9 cellular contexts compared by ENCODE assay signal in genomic region chr10:101355307-101355706, GRCh38. TPM values are rescaled to one million over a fixed set of nuclear protein-coding genes. Genes with fewer than 3 reads are reported as not detected.
DNase-seq lines count a peak whose midpoint lies in the region; ATAC-seq, FAIRE-seq and TF ChIP-seq lines count a peak whose summit lies in the region.
"Had no signal": no experiment of that assay in that cellular context is flagged by ENCODE, and none has a peak within 500 bp of the region (broad histone marks: within the 10 kb centered on the region; RNA-seq: fewer than 3 reads in every experiment).

No MANE protein-coding gene starts in this region.

- H3K79me2 ChIP-seq in GM12878 (ENCODE audit: control insufficient read depth, insufficient read depth, low read length) (peaks cover 10% of the 10 kb centered on the region), mesendoderm (ENCODE audit: control insufficient read depth, insufficient read depth, low read length) (no peaks in the 10 kb centered on the region)

- SMC1A ChIA-PET in GM12878 (lab: Charles Lee; ENCODE audit: uncharacterized antibody, unreplicated experiment): interaction anchor here (1.0 to 1.4 kb wide), 2 partner anchors 18 to 42 kb away, joined by 3 to 5 read pairs; no protein-coding TSS in a partner anchor

- CTCF ChIA-PET in AG04449 (lab: Yijun Ruan, JAX): interaction anchor here (0.7 to 1.5 kb wide), 2 partner anchors 111 to 305 kb away, joined by 4 to 6 read pairs; no protein-coding TSS in a partner anchor
- CTCF ChIA-PET in GM12878 (lab: Yijun Ruan, JAX): interaction anchor here (0.6 to 1.5 kb wide), 3 partner anchors 88 to 865 kb away, joined by 3 to 4 read pairs (median 4); no protein-coding TSS in a partner anchor

- TF ChIP-seq POLR2A in GM12878 (IDR thresholded peaks at IDR 0.05; ENCODE audit: low read depth, low read length): no peak

- H2AFZ ChIP-seq in GM12878 (ENCODE audit: control insufficient read depth, low read depth, low read length): no peak overlapping the region

- RAD21 ChIA-PET in GM12878 (lab: Charles Lee; ENCODE audit: unreplicated experiment): interaction anchor here (1.3 kb wide), 1 partner anchor 41 kb away, joined by 4 read pairs; no protein-coding TSS in a partner anchor

- ATAC-seq in GM12878 (no peak), HG03135 (IDR thresholded peaks at IDR 0.05; ENCODE audit: unreplicated experiment) (no peak), GM21526 (IDR thresholded peaks at IDR 0.05; ENCODE audit: low FRiP score, unreplicated experiment) (no peak)

- H2BK5ac ChIP-seq in mesendoderm (ENCODE audit: low read length): no peak overlapping the region

- H3K9ac ChIP-seq in GM12878 (ENCODE audit: control insufficient read depth, insufficient read depth, low read length): peak overlapping the region; percentile 7; the same call in 1 of the 2 replicates
- H3K9ac ChIP-seq in mesendoderm (ENCODE audit: low read length): peak overlapping the region; percentile 71

- no peaks in the 10 kb centered on the region for H3K79me1 ChIP-seq in mesendoderm (ENCODE audit: low read length)

- POLR2A ChIA-PET in AG04449 (lab: Yijun Ruan, JAX) (no interaction called here), GM12878 (lab: Charles Lee) (interaction anchor here (1.2 kb wide), 1 partner anchor 11 kb away, joined by 4 read pairs; no protein-coding TSS in a partner anchor)

- no peak overlapping the region for H2BK15ac ChIP-seq in mesendoderm (replicated peaks; ENCODE audit: low read depth)

- no peak overlapping the region for H4K5ac ChIP-seq in mesendoderm (ENCODE audit: low read length)

- H3K4me2 ChIP-seq in GM12878 (ENCODE audit: control insufficient read depth, insufficient read depth) (peak overlapping the region; percentile 53), mesendoderm (ENCODE audit: low read length) (no peak overlapping the region)

- no peak overlapping the region for H2BK120ac ChIP-seq in mesendoderm (ENCODE audit: low read depth, low read length)

- DNase-seq in AG04449 (ENCODE audit: low read depth, low spot score) (no peak), HFF-Myc (ENCODE audit: extremely low read depth, low read depth) (no peak), GM12878 (ENCODE audit: low read depth, low spot score) (no peak), mesendoderm (no peak), dermis blood vessel endothelial cell (no peak)
- DNase-seq in effector CD8-positive, alpha-beta T cell (lab: John Stamatoyannopoulos, UW): no peak
- DNase-seq: colonic mucosa had no signal

- no peaks in the 10 kb centered on the region for H3K9me3 ChIP-seq in GM12878 (replicated peaks; ENCODE audit: control insufficient read depth, insufficient read depth, low read length)
- H3K9me3 ChIP-seq: colonic mucosa had no signal

- no peak for TF ChIP-seq CTCF in AG04449 (IDR thresholded peaks at IDR 0.05; ENCODE audit: insufficient read depth, low read length, missing control alignments)
- TF ChIP-seq CTCF in HFF-Myc (IDR thresholded peaks at IDR 0.05; ENCODE audit: low read depth, low read length, missing control alignments): no peak
- no peak for TF ChIP-seq CTCF in GM12878 (IDR thresholded peaks at IDR 0.05 in 2 of 3, conservative IDR thresholded peaks at IDR 0.05 in 1 of 3; ENCODE audit: control insufficient read depth in 2 of 3, extremely low read depth in 1 of 3, insufficient read depth in 1 of 3, low read depth in 3 of 3, low read length in 3 of 3)

- H3K36me3 ChIP-seq in GM12878 (ENCODE audit: control insufficient read depth in 2 of 2, insufficient read depth in 2 of 2, low read length in 1 of 2) (no peaks in the 10 kb centered on the region), mesendoderm (ENCODE audit: control insufficient read depth, insufficient read depth, low read length) (no peaks in the 10 kb centered on the region)
- H3K36me3 ChIP-seq: colonic mucosa had no signal

- no peak for TF ChIP-seq EP300 in GM12878 (IDR thresholded peaks at IDR 0.05; ENCODE audit: borderline replicate concordance in 1 of 2, control insufficient read depth in 1 of 2, low read depth in 2 of 2, low read length in 2 of 2)

- no peak for TF ChIP-seq RAD21 in GM12878 (IDR thresholded peaks at IDR 0.05; ENCODE audit: insufficient read depth, low read depth, low read length)

- FAIRE-seq in GM12878 (lab: Jason Lieb, UNC): no peak

- H3K4ac ChIP-seq in mesendoderm (ENCODE audit: low read depth, low read length): no peak overlapping the region

- no peak overlapping the region for H4K8ac ChIP-seq in mesendoderm (ENCODE audit: low read depth, low read length)

- no peak overlapping the region for H3K23ac ChIP-seq in mesendoderm (ENCODE audit: low read length)

- 0 out of 2 replicates have a peak, but pooled peaks cover 3% of the 10 kb centered on the region for H3K4me1 ChIP-seq in GM12878 (ENCODE audit: control insufficient read depth, insufficient read depth, low read length)
- no peaks in the 10 kb centered on the region for H3K4me1 ChIP-seq in mesendoderm (ENCODE audit: control insufficient read depth, low read depth, low read length)
- H3K4me1 ChIP-seq: colonic mucosa had no signal

- 92% methylated on average over 4 of the region's 4 CpGs for WGBS in GM12878 (ENCODE audit: insufficient coverage, insufficient replicate concordance, low lambda C conversion rate, missing lambda C conversion rate)
- no CpG with 5 or more reads among the region's 4 CpGs for WGBS in mesendoderm (ENCODE audit: extremely low coverage, insufficient coverage, low lambda C conversion rate)

- H3K56ac ChIP-seq in mesendoderm (ENCODE audit: low read length): peak overlapping the region; percentile 27

- H3K27me3 ChIP-seq in GM12878 (replicated peaks in 1 of 2; ENCODE audit: control insufficient read depth in 2 of 2, insufficient read depth in 2 of 2, low read length in 1 of 2) (no peaks in the 10 kb centered on the region), mesendoderm (ENCODE audit: insufficient read depth, low read length, poor library complexity) (no peaks in the 10 kb centered on the region)
- H3K27me3 ChIP-seq: colonic mucosa had no signal

- no peaks in the 10 kb centered on the region for H4K20me1 ChIP-seq in GM12878 (ENCODE audit: control insufficient read depth, insufficient read depth)

- no peak overlapping the region for H3K18ac ChIP-seq in mesendoderm (ENCODE audit: low read length)

- in situ Hi-C loops in GM12878 (cut with MboI): no loop called here

- no peak overlapping the region for H2AK5ac ChIP-seq in mesendoderm (ENCODE audit: low read length)

- peak overlapping the region; percentile 85 for H3K4me3 ChIP-seq in AG04449 (ENCODE audit: low read depth, low read length)
- peak overlapping the region; percentile 82 for H3K4me3 ChIP-seq in HFF-Myc (replicated peaks; ENCODE audit: low read depth, low read length)
- H3K4me3 ChIP-seq in GM12878: peak overlapping the region; percentile 82; the same call in 1 of the 2 replicates
- H3K4me3 ChIP-seq in mesendoderm (ENCODE audit: low read length): no peak overlapping the region

- TSS peak; percentile 63 for BruUV-seq in GM12878 (replicated peaks; lab: Mats Ljungman, UMichigan)

- H3K27ac ChIP-seq in GM12878 (ENCODE audit: control insufficient read depth, insufficient read depth) (no peak overlapping the region), mesendoderm (ENCODE audit: low read depth, low read length) (no peak overlapping the region)

- intact Hi-C loops in GM12878 (cut with micrococcal nuclease; ENCODE audit: unreplicated experiment): loop anchor here (10.0 kb wide), 1 partner anchor 429 kb away; the partner anchor contains the start of gene NPM3

TF ChIP-seq in GM12878, 131 proteins besides CTCF, POLR2A, EP300 and RAD21:
- 0 out of 2 replicates have a peak, but pooled peaks have one; percentile 22 for TF ChIP-seq RUNX3 (IDR thresholded peaks at IDR 0.05; ENCODE audit: low read length)
- no peak for TF ChIP-seq TARDBP (IDR thresholded peaks at IDR 0.05; ENCODE audit: borderline replicate concordance)

RNA-seq across cellular contexts. Expression of gene BTRC, which starts 1.3 kb away (rescaled TPM):
- total RNA-seq in GM12878 (2013; cell fraction: nucleolus; rRNA removed): 28.1 and 31.4 TPM in 2 replicates
- total RNA-seq in GM12878 (2014; rRNA removed) (4.7 and 5.6 TPM in 2 replicates), GM12878 (2014; rRNA removed; fragmentation: Illumina TruSeq; extraction: Trizol) (8.5 and 8.6 TPM in 2 replicates), GM12878 (2021) (12.7 and 14.8 TPM in 2 replicates), dermis blood vessel endothelial cell (9.5 and 11.6 TPM in 2 replicates)
- 4.3 TPM for polyA plus RNA-seq in GM12878 (2011; ENCODE audit: low read depth)
- polyA plus RNA-seq in GM12878 (2011; rRNA removed) (18.6 and 26.4 TPM in 2 replicates), GM12878 (2014; fragmentation: Illumina TruSeq; extraction: Trizol) (8.8 and 11.3 TPM in 2 replicates), GM12878 (2014; fragmentation: Nextera tagmentation; extraction: Ambion mirVana) (1 to 10 TPM; 2.2 to 3.2 TPM), GM12878 (2014; rRNA removed) (6.5 and 7.8 TPM in 2 replicates), GM12878 (2016; fragmentation: Nextera tagmentation; extraction: Ambion mirVana) (10 to 100 TPM; 10.4 to 10.8 TPM)
- 9.2 and 10.1 TPM in 2 replicates for polyA plus RNA-seq in GM12878 (2011; cell fraction: cytosol; rRNA removed)
- polyA plus RNA-seq in GM12878 (2011; cell fraction: nucleus; rRNA removed): 13.6 and 14.8 TPM in 2 replicates
- 4.4 and 5.7 TPM in 2 replicates for polyA plus RNA-seq in GM12878 (2012)
- 19.8 and 25.5 TPM in 2 replicates for polyA minus RNA-seq in GM12878 (2011; rRNA and poly(A)+ RNA removed)
- 3.3 and 4.1 TPM in 2 replicates for polyA minus RNA-seq in GM12878 (2011; cell fraction: cytosol; rRNA and poly(A)+ RNA removed)
- 6.2 and 12.7 TPM in 2 replicates for polyA minus RNA-seq in GM12878 (2011; cell fraction: nucleus; rRNA and poly(A)+ RNA removed)
- 8.4 TPM for polyA plus RNA-seq in mesendoderm (2013, experiment 1 of 2)
- 8.6 TPM for polyA plus RNA-seq in mesendoderm (2013, experiment 2 of 2)
